In genomic region chr9:70510157-70510770, GRCh38 we compare ENCODE assay signal across 9 cellular contexts.
A peak's percentile ranks its signal among the peaks of the same experiment; 100 is the strongest.
DNase-seq lines count a peak whose midpoint lies in the region; ATAC-seq, FAIRE-seq and TF ChIP-seq lines count a peak whose summit lies in the region.
"Had no signal": no experiment of that assay in that cellular context is flagged by ENCODE, and none has a peak within 500 bp of the region (broad histone marks: within the 10 kb centered on the region; RNA-seq: fewer than 3 reads in every experiment).

No MANE protein-coding gene starts in this region.

- intact Hi-C loops in activated CD4-positive, alpha-beta memory T cell treated with anti-CD3 and anti-CD28 coated beads for 36 hours (cut with micrococcal nuclease), result no loop called here

- no peaks in the 10 kb centered on the region for H3K36me3 Mint-ChIP-seq in activated CD4-positive, alpha-beta memory T cell treated with anti-CD3 and anti-CD28 coated beads for 36 hours
- H3K36me3 Mint-ChIP-seq in type B pancreatic cell, result no peaks in the 10 kb centered on the region

- DNase-seq in A549 (ENCODE audit: low read depth in 1 of 2, low spot score in 1 of 2), result peak; percentile 20 to 46
- peak; percentile 54 for DNase-seq in activated CD4-positive, alpha-beta memory T cell treated with anti-CD3 and anti-CD28 coated beads for 36 hours
- DNase-seq in iPS-NIHi11 (ENCODE audit: low spot score), result peak; percentile 58
- DNase-seq in type B pancreatic cell (ENCODE audit: extremely low spot score, unreplicated experiment), result no peak
- DNase-seq in NOMO-1 (lab: John Stamatoyannopoulos, UW; ENCODE audit: unreplicated experiment in 2 of 2), result no peak

- TF ChIP-seq CTCF in A549 (IDR thresholded peaks at IDR 0.05) (peak; percentile 42; the same call in 2 of the 3 replicates), GM12874 (IDR thresholded peaks at IDR 0.05; ENCODE audit: insufficient read depth, low read depth, low read length) (peak; percentile 58), type B pancreatic cell (conservative IDR thresholded peaks at IDR 0.05) (peak; percentile 71)

- TF ChIP-seq EP300 in A549 (IDR thresholded peaks at IDR 0.05), result no peak

- TF ChIP-seq RAD21 in A549 (conservative IDR thresholded peaks at IDR 0.05 in 1 of 2, IDR thresholded peaks at IDR 0.05 in 1 of 2), result peak; percentile 44 to 49; a peak in 2 of 5 replicates

- H3K4me3 ChIP-seq in A549, result no peak overlapping the region
- H3K4me3 ChIP-seq: HAP-1 had no signal

- no peak for TF ChIP-seq POLR2A in A549 (IDR thresholded peaks at IDR 0.05; ENCODE audit: low read length)

- no peaks in the 10 kb centered on the region for H3K4me1 ChIP-seq in A549
- H3K4me1 ChIP-seq: HAP-1 had no signal

- no peak overlapping the region for H3K27ac ChIP-seq in A549

- 38% methylated on average over 3 of the region's 3 CpGs for WGBS in A549 (ENCODE audit: missing lambda C conversion rate)

- no peak overlapping the region for H3K27ac Mint-ChIP-seq in activated CD4-positive, alpha-beta memory T cell treated with anti-CD3 and anti-CD28 coated beads for 36 hours
- no peak overlapping the region for H3K27ac Mint-ChIP-seq in type B pancreatic cell

- H3K4me2 ChIP-seq in A549, result no peak overlapping the region

- no peak for FAIRE-seq in A549 (lab: Jason Lieb, UNC)

- CTCF ChIA-PET in A549 (lab: Yijun Ruan, JAX), result interaction anchor here (0.5 to 1.5 kb wide), 14 partner anchors 8 to 233 kb away, joined by 3 to 6 read pairs (median 3); no protein-coding TSS in a partner anchor
- CTCF ChIA-PET in activated CD4-positive, alpha-beta memory T cell treated with anti-CD3 and anti-CD28 coated beads for 36 hours (lab: Charles Lee), result interaction anchor here (0.9 to 1.5 kb wide), 9 partner anchors 9 to 170 kb away, joined by 3 to 8 read pairs (median 4); partner anchors contain the start of gene KLF9

- H3K4me1 Mint-ChIP-seq in activated CD4-positive, alpha-beta memory T cell treated with anti-CD3 and anti-CD28 coated beads for 36 hours (ENCODE audit: low read depth), result no peaks in the 10 kb centered on the region
- peaks cover 8% of the 10 kb centered on the region for H3K4me1 Mint-ChIP-seq in type B pancreatic cell (ENCODE audit: unreplicated experiment)

- no peaks in the 10 kb centered on the region for H3K9me3 ChIP-seq in A549

- no peaks in the 10 kb centered on the region for H3K27me3 Mint-ChIP-seq in activated CD4-positive, alpha-beta memory T cell treated with anti-CD3 and anti-CD28 coated beads for 36 hours
- no peaks in the 10 kb centered on the region for H3K27me3 Mint-ChIP-seq in type B pancreatic cell

- ATAC-seq in A549 (peak; percentile 68 to 88; a peak in 4 of 6 replicates), GM18498 (IDR thresholded peaks at IDR 0.05; ENCODE audit: unreplicated experiment) (no peak), GM21529 (IDR thresholded peaks at IDR 0.05; ENCODE audit: unreplicated experiment) (no peak)

- POLR2A ChIA-PET in A549 (lab: Yijun Ruan, JAX), result interaction anchor here (1.0 kb wide), 1 partner anchor 90 kb away, joined by 3 read pairs; no protein-coding TSS in a partner anchor
- POLR2A ChIA-PET in activated CD4-positive, alpha-beta memory T cell treated with anti-CD3 and anti-CD28 coated beads for 36 hours (lab: Charles Lee), result interaction anchor here (1.2 kb wide), 1 partner anchor 54 kb away, joined by 3 read pairs; no protein-coding TSS in a partner anchor

- peaks cover 5% of the 10 kb centered on the region for H3K9me3 Mint-ChIP-seq in activated CD4-positive, alpha-beta memory T cell treated with anti-CD3 and anti-CD28 coated beads for 36 hours
- no peaks in the 10 kb centered on the region for H3K9me3 Mint-ChIP-seq in type B pancreatic cell

- no peak overlapping the region for H3K4me3 Mint-ChIP-seq in activated CD4-positive, alpha-beta memory T cell treated with anti-CD3 and anti-CD28 coated beads for 36 hours
- H3K4me3 Mint-ChIP-seq in type B pancreatic cell, result no peak overlapping the region

TF ChIP-seq in A549, 52 proteins besides CTCF, POLR2A, EP300 and RAD21:
- TF ChIP-seq EHF (CRISPR knock-in tag; IDR thresholded peaks at IDR 0.05) (no peak), SMC3 (IDR thresholded peaks at IDR 0.05) (peak; percentile 20; the same call in 1 of the 3 replicates), POLR2AphosphoS2 (conservative IDR thresholded peaks at IDR 0.05; ENCODE audit: low read length) (no peak), RARB (CRISPR knock-in tag; IDR thresholded peaks at IDR 0.05) (no peak)

Comparison
In these comparisons a context has a peak if more than half of its experiments do, and no peak if none do; other contexts are left out.
1. ATAC-seq: peak in A549 (2 of 2); none in GM18498 (single experiment) and GM21529 (single experiment).
2. DNase-seq: peak in A549 (2 of 2), activated CD4-positive, alpha-beta memory T cell treated with anti-CD3 and anti-CD28 coated beads for 36 hours (single experiment) and iPS-NIHi11 (single experiment); none in type B pancreatic cell (single experiment) and NOMO-1 (0 of 2).
3. Peak in every context shown above with its lines, with median percentiles within 50 percentile points of each other: CTCF ChIP-seq.